ENCODE assay signal across 24 cellular contexts in the genomic region with DNA sequence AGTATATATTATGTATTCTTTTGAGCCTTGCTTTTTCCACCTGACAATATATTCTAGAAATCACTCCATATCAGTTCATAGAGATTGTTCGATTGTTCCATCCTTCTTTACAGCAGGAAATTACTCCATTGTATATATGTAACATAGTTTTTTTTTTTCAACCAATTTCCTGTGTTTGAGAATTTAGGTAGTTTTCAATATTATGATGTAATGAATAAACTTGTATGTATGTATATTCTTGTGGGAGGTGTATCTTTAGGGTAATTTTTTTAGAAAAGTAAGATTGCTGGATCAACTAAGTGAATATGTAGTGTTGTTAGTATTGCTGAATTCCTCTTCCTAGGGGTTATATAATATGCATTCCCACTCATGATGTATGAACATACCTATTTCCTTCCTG.
A peak's percentile ranks its signal among the peaks of the same experiment; 100 is the strongest.
DNase-seq lines count a peak whose midpoint lies in the region; ATAC-seq, FAIRE-seq and TF ChIP-seq lines count a peak whose summit lies in the region.
"Had no signal": no experiment of that assay in that cellular context is flagged by ENCODE, and none has a peak within 500 bp of the region (broad histone marks: within the 10 kb centered on the region; RNA-seq: fewer than 3 reads in every experiment).

No MANE protein-coding gene starts in this region.

- no peaks in the 10 kb centered on the region for H3K4me1 ChIP-seq in HepG2 (ENCODE audit: insufficient read depth, low read length)
- no peaks in the 10 kb centered on the region for H3K4me1 ChIP-seq in right lobe of liver
- no peaks in the 10 kb centered on the region for H3K4me1 ChIP-seq in pancreas
- H3K4me1 ChIP-seq in small intestine (ENCODE audit: control insufficient read depth in 2 of 2, insufficient read depth in 1 of 2, low read depth in 1 of 2, low read length in 1 of 2): no peaks in the 10 kb centered on the region
- H3K4me1 ChIP-seq: A549 had no signal

- no peak overlapping the region for H3K9ac ChIP-seq in HepG2 (ENCODE audit: insufficient read depth, low read depth, low read length)
- H3K9ac ChIP-seq: BLaER1 treated with 17β-estradiol and CSF1 and Interleukin-3, amounts not matched to agents 10 nM and 100 nM had no signal

- no peak overlapping the region for H3K4me3 ChIP-seq in HepG2 (replicated peaks in 1 of 3; ENCODE audit: insufficient read depth in 1 of 3, low read depth in 2 of 3, low read length in 3 of 3)
- H3K4me3 ChIP-seq in right lobe of liver: no peak overlapping the region
- no peak overlapping the region for H3K4me3 ChIP-seq in pancreas
- H3K4me3 ChIP-seq in small intestine (ENCODE audit: low read depth in 1 of 2, low read length in 2 of 2): no peak overlapping the region
- H3K4me3 ChIP-seq: A549; BLaER1 treated with 17β-estradiol and CSF1 and Interleukin-3, amounts not matched to agents 10 nM and 100 nM; GM12878 had no signal

- no peak for TF ChIP-seq POLR2A in HepG2 (IDR thresholded peaks at IDR 0.05; ENCODE audit: insufficient read depth in 1 of 2, low read depth in 2 of 2, low read length in 2 of 2)
- TF ChIP-seq POLR2A in right lobe of liver (IDR thresholded peaks at IDR 0.05): no peak

- no peaks in the 10 kb centered on the region for H3K27me3 ChIP-seq in HepG2 (ENCODE audit: control insufficient read depth in 1 of 2, insufficient read depth in 2 of 2, low read length in 2 of 2)
- H3K27me3 ChIP-seq in right lobe of liver: no peaks in the 10 kb centered on the region
- peaks cover 0 to 3% (median 0%) of the 10 kb centered on the region in 4 donors for H3K27me3 ChIP-seq in pancreas
- H3K27me3 ChIP-seq in small intestine (ENCODE audit: control insufficient read depth in 2 of 2, insufficient read depth in 2 of 2, low read length in 2 of 2): no peaks in the 10 kb centered on the region
- H3K27me3 ChIP-seq: BLaER1 treated with 17β-estradiol and CSF1 and Interleukin-3, amounts not matched to agents 10 nM and 100 nM had no signal

- no peak overlapping the region for H3K27ac ChIP-seq in HepG2 (ENCODE audit: extremely low read length, insufficient read depth, low read length)
- H3K27ac ChIP-seq in right lobe of liver: no peak overlapping the region
- H3K27ac ChIP-seq in pancreas: no peak overlapping the region
- H3K27ac ChIP-seq in small intestine (ENCODE audit: low read depth in 1 of 2, low read length in 1 of 2): no peak overlapping the region
- H3K27ac ChIP-seq: 22Rv1; A549; BLaER1 treated with 17β-estradiol and CSF1 and Interleukin-3, amounts not matched to agents 10 nM and 100 nM; C4-2B had no signal

- no peaks in the 10 kb centered on the region for H4K20me1 ChIP-seq in HepG2 (ENCODE audit: insufficient read depth, low read length)
- H4K20me1 ChIP-seq: BLaER1 treated with 17β-estradiol and CSF1 and Interleukin-3, amounts not matched to agents 10 nM and 100 nM had no signal

- no peak for TF ChIP-seq RAD21 in HepG2 (CRISPR knock-in tag; IDR thresholded peaks at IDR 0.05)

- H3K36me3 ChIP-seq in HepG2 (replicated peaks in 1 of 2; ENCODE audit: control insufficient read depth in 1 of 2, insufficient read depth in 2 of 2, low read length in 2 of 2) (no peaks in the 10 kb centered on the region), right lobe of liver (no peaks in the 10 kb centered on the region), pancreas (no peaks in the 10 kb centered on the region), small intestine (ENCODE audit: control insufficient read depth in 2 of 2, insufficient read depth in 2 of 2, low read length in 2 of 2) (no peaks in the 10 kb centered on the region)
- H3K36me3 ChIP-seq: BLaER1 treated with 17β-estradiol and CSF1 and Interleukin-3, amounts not matched to agents 10 nM and 100 nM had no signal

- no peak overlapping the region for H2AFZ ChIP-seq in HepG2 (ENCODE audit: low read length)

- ATAC-seq in HepG2: no peak
- ATAC-seq in right lobe of liver: no peak
- ATAC-seq in pancreas: no peak
- ATAC-seq: A549, GM12878 had no signal

- 90% methylated on average over 1 of the region's 1 CpG for WGBS in HepG2 (ENCODE audit: low lambda C conversion rate)
- WGBS in right lobe of liver (ENCODE audit: insufficient coverage, low coverage, low lambda C conversion rate, missing lambda C conversion rate): 82% methylated on average over 1 of the region's 1 CpG
- 69% methylated on average over 1 of the region's 1 CpG for WGBS in pancreas, 2 donors
- 77 to 83% (median 82%) methylated on average over 1 of the region's 1 CpG for WGBS in small intestine, 3 donors

- in situ Hi-C loops in HepG2 (cut with HindIII; ENCODE audit: extremely low pct_ligation_motif_present, low pct_unique_long_range_greater_than_20kb): no loop called here

- TF ChIP-seq EP300 in HepG2 (IDR thresholded peaks at IDR 0.05; ENCODE audit: low read depth in 2 of 2, low read length in 2 of 2) (no peak), HepG2 (CRISPR knock-in tag; IDR thresholded peaks at IDR 0.05; ENCODE audit: borderline replicate concordance) (no peak)

- FAIRE-seq in HepG2 (lab: Jason Lieb, UNC): no peak
- peak; percentile 8 for FAIRE-seq in endometrium (lab: Jason Lieb, UNC)
- peak; percentile 37 for FAIRE-seq in pancreas (lab: Jason Lieb, UNC)
- FAIRE-seq in small intestine (lab: Jason Lieb, UNC): no peak
- FAIRE-seq: A549, GM12878, GM12892, GM18507 had no signal

- H3K9me3 ChIP-seq in HepG2 (ENCODE audit: low read length) (peaks cover 15% of the 10 kb centered on the region), right lobe of liver (peaks cover 0 to 10% (median 0%) of the 10 kb centered on the region in 4 donors), pancreas (no peaks in the 10 kb centered on the region), small intestine (ENCODE audit: control insufficient read depth, low read depth) (no peaks in the 10 kb centered on the region)

- intact Hi-C loops in HepG2 (cut with micrococcal nuclease; ENCODE audit: unreplicated experiment): no loop called here
- intact Hi-C loops in right lobe of liver (cut with DNase I): no loop called here
- intact Hi-C loops in pancreas (cut with DNase I): no loop called here

- POLR2A ChIA-PET in HepG2 (lab: Yijun Ruan, JAX): no interaction called here

- TF ChIP-seq CTCF in HepG2 (CRISPR knock-in tag; IDR thresholded peaks at IDR 0.05) (no peak), right lobe of liver (IDR thresholded peaks at IDR 0.05) (no peak), pancreas (IDR thresholded peaks at IDR 0.05) (no peak)

- H3K4me2 ChIP-seq in HepG2 (ENCODE audit: low read depth, low read length): no peak overlapping the region
- H3K4me2 ChIP-seq: A549; BLaER1 treated with 17β-estradiol and CSF1 and Interleukin-3, amounts not matched to agents 10 nM and 100 nM had no signal

- no TSS peak for BruUV-seq in HepG2 (replicated peaks; lab: Mats Ljungman, UMichigan)

- CTCF ChIA-PET in HepG2 (lab: Yijun Ruan, JAX; ENCODE audit: low intra/inter-chr PET ratio, low total read pairs): no interaction called here

- no peaks in the 10 kb centered on the region for H3K79me2 ChIP-seq in HepG2 (ENCODE audit: insufficient read depth, low read length)

- DNase-seq in HepG2 (ENCODE audit: low spot score): no peak
- DNase-seq in right lobe of liver: no peak
- DNase-seq in pancreas: no peak
- no peak for DNase-seq in small intestine
- DNase-seq in NCI-H748 treated with DMSO at 0.1 percent for 48 hours (lab: John Stamatoyannopoulos, UW): no peak
- DNase-seq: AML-193; CD4-positive, alpha-beta memory T cell; CD8-positive, alpha-beta memory T cell; COR-L47; DMS 273 treated with DMSO at 0.1 percent for 48 hours; DMS153; DMS53; DMS79; DND-41; EL; GDM1 had no signal

TF ChIP-seq in HepG2, 621 proteins besides CTCF, POLR2A, EP300 and RAD21:
- TF ChIP-seq ZNF766 (CRISPR knock-in tag; IDR thresholded peaks at IDR 0.05; ENCODE audit: borderline replicate concordance) (no peak), ATF7 (IDR thresholded peaks at IDR 0.05) (peak; percentile 67), ATF7 (CRISPR knock-in tag; IDR thresholded peaks at IDR 0.05) (no peak)
